8 cellular contexts compared by ENCODE assay signal in genomic region chr14:106459971-106460730, GRCh38.
DNase-seq lines count a peak whose midpoint lies in the region; ATAC-seq lines count a peak whose summit lies in the region.

No MANE protein-coding gene starts in this region.

- peaks cover 0 to 9% of the 10 kb centered on the region in 2 donors for H3K27me3 Mint-ChIP-seq in T-cell
- peaks cover 1% of the 10 kb centered on the region for H3K27me3 Mint-ChIP-seq in activated naive CD8-positive, alpha-beta T cell treated with anti-CD3 and anti-CD28 coated beads, Interleukin-2, amount 50 U/mL, for 24 hours

- no peak overlapping the region for H3K27ac Mint-ChIP-seq in T-cell
- no peak overlapping the region for H3K27ac Mint-ChIP-seq in activated naive CD8-positive, alpha-beta T cell treated with anti-CD3 and anti-CD28 coated beads, Interleukin-2, amount 50 U/mL, for 24 hours

- H3K4me1 Mint-ChIP-seq in T-cell: peaks cover 0 to 6% (median 0%) of the 10 kb centered on the region in 3 donors
- peaks cover 2% of the 10 kb centered on the region for H3K4me1 Mint-ChIP-seq in activated naive CD8-positive, alpha-beta T cell treated with anti-CD3 and anti-CD28 coated beads, Interleukin-2, amount 50 U/mL, for 24 hours

- no peak overlapping the region for H3K4me3 Mint-ChIP-seq in T-cell
- no peak overlapping the region for H3K4me3 Mint-ChIP-seq in activated naive CD8-positive, alpha-beta T cell treated with anti-CD3 and anti-CD28 coated beads, Interleukin-2, amount 50 U/mL, for 24 hours

- POLR2A ChIA-PET in T-cell (lab: Charles Lee): no interaction called here

- CTCF ChIA-PET in T-cell (lab: Charles Lee): interaction anchor here in 1 of 2 donors (0.8 to 1.2 kb wide), 2 partner anchors 58 to 71 kb away, joined by 3 to 5 read pairs; no protein-coding TSS in a partner anchor

- H3K36me3 Mint-ChIP-seq in T-cell: no peaks in the 10 kb centered on the region
- H3K36me3 Mint-ChIP-seq in activated naive CD8-positive, alpha-beta T cell treated with anti-CD3 and anti-CD28 coated beads, Interleukin-2, amount 50 U/mL, for 24 hours (ENCODE audit: low read depth): no peaks in the 10 kb centered on the region

- DNase-seq in NCI-H524 (lab: John Stamatoyannopoulos, UW): peak; percentile 1 to 17
- no peak for DNase-seq in NCI-H524 treated with DMSO at 0.1 percent for 48 hours (lab: John Stamatoyannopoulos, UW)
- DNase-seq in T-cell: peak; percentile 20 to 70 (median 54)
- DNase-seq in activated naive CD8-positive, alpha-beta T cell treated with anti-CD3 and anti-CD28 coated beads, Interleukin-2, amount 50 U/mL, for 24 hours: peak; percentile 73
- peak; percentile 13 to 41 for DNase-seq in stimulated activated CD8-positive, alpha-beta memory T cell treated with anti-CD3 and anti-CD28 coated beads, Interleukin-7, amount 100 ng/mL, for 1 hour (ENCODE audit: low read depth in 2 of 2)
- DNase-seq in NCI-H2081 (lab: John Stamatoyannopoulos, UW): no peak
- DNase-seq in globus pallidus (ENCODE audit: low spot score): no peak
- no peak for DNase-seq in hypothalamus (lab: John Stamatoyannopoulos, UW)

- no peaks in the 10 kb centered on the region for H3K9me3 Mint-ChIP-seq in T-cell
- no peaks in the 10 kb centered on the region for H3K9me3 Mint-ChIP-seq in activated naive CD8-positive, alpha-beta T cell treated with anti-CD3 and anti-CD28 coated beads, Interleukin-2, amount 50 U/mL, for 24 hours

- peak in 3 of 4 experiments; percentile 41 to 74 (median 66) for ATAC-seq in T-cell (replicated peaks in 1 of 4)
- peak; percentile 65 for ATAC-seq in activated naive CD8-positive, alpha-beta T cell treated with anti-CD3 and anti-CD28 coated beads, Interleukin-2, amount 50 U/mL, for 24 hours

Comparison
In these comparisons a context has a peak if more than half of its experiments do, and no peak if none do; other contexts are left out.
1. DNase-seq: peak in NCI-H524 (2 of 2), T-cell (34 of 34), activated naive CD8-positive, alpha-beta T cell treated with anti-CD3 and anti-CD28 coated beads, Interleukin-2, amount 50 U/mL, for 24 hours (single experiment) and stimulated activated CD8-positive, alpha-beta memory T cell treated with anti-CD3 and anti-CD28 coated beads, Interleukin-7, amount 100 ng/mL, for 1 hour (2 of 2); none in NCI-H524 treated with DMSO at 0.1 percent for 48 hours (single experiment), NCI-H2081 (0 of 2), globus pallidus (single experiment) and hypothalamus (0 of 51).